In the genomic region with DNA sequence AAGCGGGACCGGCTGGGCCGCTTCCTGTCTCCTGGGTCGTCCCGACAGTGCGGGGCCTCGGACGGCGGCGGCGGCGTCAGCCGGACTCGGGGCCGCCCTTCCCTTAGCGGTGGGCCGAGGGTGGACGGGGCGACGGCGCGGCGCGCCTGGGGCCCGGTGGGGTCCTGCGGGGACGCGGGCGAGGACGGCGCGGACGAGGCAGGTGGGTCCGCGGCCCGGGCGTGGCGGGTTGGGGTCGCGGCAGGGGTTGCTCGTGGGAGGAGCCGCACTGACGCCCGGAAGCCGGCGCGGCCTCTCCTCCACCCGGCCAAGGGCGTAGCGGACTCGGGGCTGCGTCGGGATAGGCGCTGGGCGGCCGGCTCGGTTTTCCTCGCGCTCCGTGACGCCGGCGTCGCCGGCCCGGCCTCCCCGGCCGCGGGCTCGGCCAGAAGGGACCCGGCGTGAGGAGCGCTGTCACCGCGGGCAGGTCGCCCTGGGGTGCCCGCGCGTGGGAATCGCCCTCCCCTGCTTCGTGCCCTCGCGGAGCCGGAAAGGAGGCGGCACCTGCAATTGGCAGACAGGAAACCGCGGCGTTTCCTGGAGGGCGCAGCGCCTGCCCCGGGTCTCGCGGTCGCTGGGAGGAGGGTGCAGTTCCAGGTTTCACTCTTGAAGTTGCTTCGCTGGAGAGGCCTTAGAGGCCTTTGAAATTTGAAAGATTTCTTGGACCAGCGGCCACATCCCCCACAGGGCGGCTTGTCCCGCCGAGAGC, we compare ENCODE assay signal across 8 cellular contexts. TPM values are rescaled to one million over a fixed set of nuclear protein-coding genes. Genes with fewer than 3 reads are reported as not detected.
DNase-seq lines count a peak whose midpoint lies in the region; ATAC-seq and TF ChIP-seq lines count a peak whose summit lies in the region.

No MANE protein-coding gene starts in this region.

- H3K27ac Mint-ChIP-seq in activated CD4-positive, alpha-beta T cell treated with anti-CD3 and anti-CD28 coated beads for 36 hours: no peak overlapping the region

- peaks cover 16% of the 10 kb centered on the region for H4K20me1 ChIP-seq in DOHH2 (ENCODE audit: control insufficient read depth, insufficient read depth, low read depth, low read length)

- H3K4me3 ChIP-seq in DOHH2 (ENCODE audit: low read length) (peak overlapping the region; percentile 83), colonic mucosa (peak overlapping the region; percentile 94), right lobe of liver (peak overlapping the region; percentile 89 to 98 (median 94))

- peak; percentile 46 for TF ChIP-seq POLR2A in right lobe of liver (IDR thresholded peaks at IDR 0.05)

- POLR2A ChIA-PET in activated CD4-positive, alpha-beta T cell treated with anti-CD3 and anti-CD28 coated beads for 36 hours (lab: Charles Lee): no interaction called here

- H3K36me3 ChIP-seq in DOHH2 (ENCODE audit: control insufficient read depth, low read length): peaks cover 30% of the 10 kb centered on the region
- H3K36me3 ChIP-seq in colonic mucosa: peaks cover 11% of the 10 kb centered on the region
- H3K36me3 ChIP-seq in right lobe of liver: peaks cover 0 to 26% (median 10%) of the 10 kb centered on the region in 4 donors

- peak overlapping the region; percentile 91 for H3K4me2 ChIP-seq in DOHH2 (ENCODE audit: low read length)

- WGBS in right lobe of liver (ENCODE audit: insufficient coverage, low coverage, low lambda C conversion rate, missing lambda C conversion rate): 0% methylated on average over 7 of the region's 99 CpGs

- peak; percentile 75 to 77 for DNase-seq in Kasumi-1 (lab: John Stamatoyannopoulos, UW)
- peak; percentile 88 for DNase-seq in activated CD4-positive, alpha-beta T cell treated with anti-CD3 and anti-CD28 coated beads for 36 hours
- peak; percentile 75 for DNase-seq in colonic mucosa
- peak; percentile 78 to 84 (median 80) for DNase-seq in right lobe of liver
- DNase-seq in stimulated activated CD8-positive, alpha-beta memory T cell treated with anti-CD3 and anti-CD28 coated beads, Interleukin-15, amount 100 ng/mL, for 1 hour (ENCODE audit: low read depth): peak; percentile 75
- DNase-seq in NCI-H2196 (lab: John Stamatoyannopoulos, UW; ENCODE audit: unreplicated experiment): no peak

- intact Hi-C loops in activated CD4-positive, alpha-beta T cell treated with anti-CD3 and anti-CD28 coated beads for 36 hours (cut with DNase I, micrococcal nuclease): loop anchor here (1.0 to 10.0 kb wide), 14 partner anchors 11 to 1267 kb away; a partner anchor contains a TSS
- intact Hi-C loops in colonic mucosa (cut with DNase I): no loop called here
- intact Hi-C loops in right lobe of liver (cut with DNase I): no loop called here

- CTCF ChIA-PET in activated CD4-positive, alpha-beta T cell treated with anti-CD3 and anti-CD28 coated beads for 36 hours (lab: Charles Lee): interaction anchor here (3.1 kb wide), 1 partner anchor 22 kb away, joined by 12 read pairs; no protein-coding TSS in a partner anchor

- H3K4me1 ChIP-seq in DOHH2 (ENCODE audit: control insufficient read depth, low read length): peaks cover 17% of the 10 kb centered on the region
- H3K4me1 ChIP-seq in colonic mucosa: peaks cover 15% of the 10 kb centered on the region
- peaks cover 0 to 31% (median 12%) of the 10 kb centered on the region in 4 donors for H3K4me1 ChIP-seq in right lobe of liver

- H3K9ac ChIP-seq in colonic mucosa (ENCODE audit: low read depth in 2 of 2, low read length in 2 of 2): peak overlapping the region; percentile 82 to 92

- H3K9me2 ChIP-seq in DOHH2 (replicated peaks; ENCODE audit: control insufficient read depth, low read length): no peaks in the 10 kb centered on the region

- H3K4me3 Mint-ChIP-seq in activated CD4-positive, alpha-beta T cell treated with anti-CD3 and anti-CD28 coated beads for 36 hours: peak overlapping the region; percentile 85

- H3K36me3 Mint-ChIP-seq in activated CD4-positive, alpha-beta T cell treated with anti-CD3 and anti-CD28 coated beads for 36 hours (ENCODE audit: low read depth): peaks cover 32% of the 10 kb centered on the region

- H3K27ac ChIP-seq in DOHH2 (ENCODE audit: low read depth, low read length) (peak overlapping the region; percentile 29), colonic mucosa (peak overlapping the region; percentile 88), right lobe of liver (peak overlapping the region; percentile 90 to 95 (median 95))

- H3F3A ChIP-seq in DOHH2 (ENCODE audit: control insufficient read depth, insufficient read depth): peaks cover 10% of the 10 kb centered on the region

- no peaks in the 10 kb centered on the region for H3K27me3 Mint-ChIP-seq in activated CD4-positive, alpha-beta T cell treated with anti-CD3 and anti-CD28 coated beads for 36 hours

- no peak for TF ChIP-seq CTCF in DOHH2 (IDR thresholded peaks at IDR 0.05; ENCODE audit: low read depth, low read length, poor library complexity, severe bottlenecking)
- TF ChIP-seq CTCF in colonic mucosa (IDR thresholded peaks at IDR 0.05): no peak
- no peak for TF ChIP-seq CTCF in right lobe of liver (IDR thresholded peaks at IDR 0.05)

- H3K9me3 Mint-ChIP-seq in activated CD4-positive, alpha-beta T cell treated with anti-CD3 and anti-CD28 coated beads for 36 hours (ENCODE audit: low read depth): no peaks in the 10 kb centered on the region

- ATAC-seq in GM21529 (IDR thresholded peaks at IDR 0.05; ENCODE audit: unreplicated experiment) (peak; percentile 37), right lobe of liver (peak; percentile 9 to 41 (median 26))
- ATAC-seq in activated CD4-positive, alpha-beta T cell treated with anti-CD3 and anti-CD28 coated beads for 36 hours: peak; percentile 26

- H3K27me3 ChIP-seq in DOHH2 (ENCODE audit: control insufficient read depth, low read length) (peaks cover 7% of the 10 kb centered on the region), colonic mucosa (no peaks in the 10 kb centered on the region), right lobe of liver (no peaks in the 10 kb centered on the region)

- H3K79me2 ChIP-seq in DOHH2 (ENCODE audit: control insufficient read depth, low read length): peaks cover 14% of the 10 kb centered on the region

- H3K4me1 Mint-ChIP-seq in activated CD4-positive, alpha-beta T cell treated with anti-CD3 and anti-CD28 coated beads for 36 hours: peaks cover 41% of the 10 kb centered on the region

- H3K9me3 ChIP-seq in DOHH2 (ENCODE audit: control insufficient read depth, insufficient read depth, low read length): no peaks in the 10 kb centered on the region
- H3K9me3 ChIP-seq in colonic mucosa: no peaks in the 10 kb centered on the region
- H3K9me3 ChIP-seq in right lobe of liver: no peaks in the 10 kb centered on the region

RNA-seq across cellular contexts. Expression of a gene that starts 0.5 kb away (rescaled TPM):
- total RNA-seq in activated CD4-positive, alpha-beta T cell treated with anti-CD3 and anti-CD28 coated beads for 36 hours: 10 to 100 TPM; 21.3 to 24.8 TPM
- 10 to 100 TPM; 19.2 to 30.6 TPM for total RNA-seq in colonic mucosa
- total RNA-seq in right lobe of liver: 10 to 100 TPM in 2 of 6 experiments, 1 to 10 TPM in 4; 6.9 to 13.4 (median 9.1) TPM

RNA-seq across cellular contexts. Expression of a gene that starts 1.1 kb away (rescaled TPM):
- total RNA-seq in activated CD4-positive, alpha-beta T cell treated with anti-CD3 and anti-CD28 coated beads for 36 hours: 1 to 10 TPM; 2.0 to 2.6 TPM
- 10 to 100 TPM; 11.9 to 12.7 TPM for total RNA-seq in colonic mucosa
- total RNA-seq in right lobe of liver: 10 to 100 TPM in 3 of 6 experiments, 1 to 10 TPM in 3; 5.6 to 12.4 (median 9.4) TPM

RNA-seq across cellular contexts. Expression of a gene that starts 20.3 kb away (rescaled TPM):
- total RNA-seq in activated CD4-positive, alpha-beta T cell treated with anti-CD3 and anti-CD28 coated beads for 36 hours: 1 to 10 TPM; 4.9 to 6.5 TPM
- total RNA-seq in colonic mucosa (10 to 100 TPM; 17.8 to 18.4 TPM), right lobe of liver (10 to 100 TPM in 3 of 6 experiments, 1 to 10 TPM in 3; 5.6 to 17.9 (median 11.2) TPM)

RNA-seq across cellular contexts. Expression of a gene that starts 35.3 kb away (rescaled TPM):
- total RNA-seq in activated CD4-positive, alpha-beta T cell treated with anti-CD3 and anti-CD28 coated beads for 36 hours: 10 to 100 TPM; 78.1 to 89.8 TPM
- total RNA-seq in colonic mucosa: 100 to 1,000 TPM in 1 of 2 donors, 10 to 100 TPM in 1; 72.2 to 136 TPM
- 10 to 100 TPM; 35.0 to 72.2 (median 53.7) TPM for total RNA-seq in right lobe of liver

Comparison
In these comparisons a context has a peak if more than half of its experiments do, and no peak if none do; other contexts are left out.
1. H3K27ac ChIP-seq: peak in every context shown above with its lines; median percentile 95 in right lobe of liver; 88 in colonic mucosa; 29 in DOHH2.
2. intact Hi-C loops: an anchor here in activated CD4-positive, alpha-beta T cell treated with anti-CD3 and anti-CD28 coated beads for 36 hours (1.0 to 10.0 kb wide); none called in colonic mucosa and right lobe of liver.